ENCODE assay signal across 21 cellular contexts in genomic region chr20:34566978-34567884, GRCh38. TPM values are rescaled to one million over a fixed set of nuclear protein-coding genes. Genes with fewer than 3 reads are reported as not detected.
DNase-seq lines count a peak whose midpoint lies in the region; ATAC-seq and TF ChIP-seq lines count a peak whose summit lies in the region.
"Had no signal": no experiment of that assay in that cellular context is flagged by ENCODE, and none has a peak within 500 bp of the region (broad histone marks: within the 10 kb centered on the region; RNA-seq: fewer than 3 reads in every experiment).

No MANE protein-coding gene starts in this region.

- DNase-seq in cardiac septum (ENCODE audit: low spot score) = peak; percentile 26
- no peak for DNase-seq in left ventricle myocardium superior
- no peak for DNase-seq in WTC11 (ENCODE audit: low spot score)
- DNase-seq in nephron progenitor cell = no peak
- no peak for DNase-seq in stimulated activated CD4-positive, alpha-beta T cell treated with anti-CD3 and anti-CD28 coated beads, Interleukin-4, amount 100 ng/mL, for 24 hours
- DNase-seq: activated CD4-positive, alpha-beta T cell treated with anti-CD3 and anti-CD28 coated beads for 48 hours; effector CD4-positive, alpha-beta T cell; foreskin fibroblast; HCEC 1CT; heart left ventricle; naive thymus-derived CD4-positive, alpha-beta T cell; NCI-H2081 treated with DMSO at 0.1 percent for 48 hours; NCI-H345; NCI-H748 treated with DMSO at 0.1 percent for 48 hours; SK-N-SH; T-helper 2 cell; uterus had no signal

- H3K9me3 Mint-ChIP-seq in WTC11 (no peaks in the 10 kb centered on the region), nephron progenitor cell (no peaks in the 10 kb centered on the region)
- H3K9me3 Mint-ChIP-seq: brain; naive thymus-derived CD4-positive, alpha-beta T cell had no signal

- H3K27ac Mint-ChIP-seq in WTC11 (peak overlapping the region; percentile 97), nephron progenitor cell (peak overlapping the region; percentile 38)

- H3K27me3 Mint-ChIP-seq in WTC11 (ENCODE audit: low read depth) (no peaks in the 10 kb centered on the region), nephron progenitor cell (ENCODE audit: low read depth, poor library complexity) (peaks cover 7% of the 10 kb centered on the region)
- H3K27me3 Mint-ChIP-seq: naive thymus-derived CD4-positive, alpha-beta T cell had no signal

- TF ChIP-seq CTCF in WTC11 (IDR thresholded peaks at IDR 0.05) (no peak), nephron progenitor cell (IDR thresholded peaks at IDR 0.05) (no peak)

- CTCF ChIA-PET in WTC11 (lab: Charles Lee) = interaction anchor here (1.1 to 1.8 kb wide), 2 partner anchors 22 to 138 kb away, joined by 3 to 4 read pairs; no protein-coding TSS in a partner anchor

- ATAC-seq in left ventricle myocardium superior (no peak), WTC11 (no peak), GM19328 (IDR thresholded peaks at IDR 0.05; ENCODE audit: unreplicated experiment) (no peak), HG03571 (IDR thresholded peaks at IDR 0.05; ENCODE audit: unreplicated experiment) (no peak)
- ATAC-seq: heart left ventricle; naive thymus-derived CD4-positive, alpha-beta T cell; right cardiac atrium had no signal

- H3K36me3 Mint-ChIP-seq in WTC11 (no peaks in the 10 kb centered on the region; the same call in 1 of the 2 replicates), nephron progenitor cell (ENCODE audit: low read depth) (peaks cover 34% of the 10 kb centered on the region)

- H3K4me3 Mint-ChIP-seq in WTC11 (no peak overlapping the region), nephron progenitor cell (no peak overlapping the region)
- H3K4me3 Mint-ChIP-seq: brain; naive thymus-derived CD4-positive, alpha-beta T cell had no signal

- intact Hi-C loops in cardiac septum (cut with DNase I) = no loop called here
- intact Hi-C loops in left ventricle myocardium superior (cut with micrococcal nuclease) = no loop called here

- peaks cover 23% of the 10 kb centered on the region for H3K4me1 Mint-ChIP-seq in WTC11
- H3K4me1 Mint-ChIP-seq in nephron progenitor cell = peaks cover 26% of the 10 kb centered on the region
- H3K4me1 Mint-ChIP-seq: brain had no signal

- POLR2A ChIA-PET in WTC11 (lab: Charles Lee) = no interaction called here

TF ChIP-seq in WTC11, 78 proteins besides CTCF, POLR2A, EP300 and RAD21:
- no peak for TF ChIP-seq SP1 (CRISPR knock-in tag; conservative IDR thresholded peaks at IDR 0.05)
- no peak for TF ChIP-seq SOX15 (CRISPR knock-in tag; IDR thresholded peaks at IDR 0.05)
- no peak for TF ChIP-seq ZNF671 (CRISPR knock-in tag; IDR thresholded peaks at IDR 0.05)
- TF ChIP-seq ZNF263 (CRISPR knock-in tag; IDR thresholded peaks at IDR 0.05; ENCODE audit: low read depth) = no peak
- TF ChIP-seq JAZF1 (CRISPR knock-in tag; IDR thresholded peaks at IDR 0.05) = no peak
- no peak for TF ChIP-seq ATF1 (CRISPR knock-in tag; IDR thresholded peaks at IDR 0.05)
- TF ChIP-seq MAX (CRISPR knock-in tag; IDR thresholded peaks at IDR 0.05) = no peak

RNA-seq across cellular contexts. Expression of gene MAP1LC3A, which starts 8.7 kb away (rescaled TPM):
- total RNA-seq in cardiac septum (61.0 TPM), left ventricle myocardium superior (137 TPM), WTC11 (2021) (7.5 to 12.1 TPM (median 11.3 TPM) in 3 replicates)

RNA-seq across cellular contexts. Expression of gene DYNLRB1, which starts 51.0 kb away (rescaled TPM):
- total RNA-seq in cardiac septum (157 TPM), left ventricle myocardium superior (154 TPM), WTC11 (2021) (99.3 to 126 TPM (median 115 TPM) in 3 replicates)
